In the genomic region with DNA sequence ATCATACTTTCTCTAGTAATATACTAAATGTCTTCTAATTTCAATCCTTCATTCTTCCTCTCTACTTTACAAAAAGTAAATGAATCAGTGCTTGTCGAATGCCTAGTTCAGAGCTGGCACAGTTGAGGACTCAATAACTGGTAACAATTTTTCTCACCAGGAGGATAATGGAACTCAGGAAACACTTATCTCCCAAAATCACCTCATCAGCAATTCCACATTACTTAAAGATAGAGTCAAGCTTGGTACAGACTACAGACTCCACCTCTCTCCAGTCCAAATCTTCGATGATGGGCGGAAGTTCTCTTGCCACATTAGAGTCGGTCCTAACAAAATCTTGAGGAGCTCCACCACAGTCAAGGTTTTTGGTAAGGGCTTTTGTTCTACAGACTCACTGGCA, we compare ENCODE assay signal across 27 cellular contexts. TPM values are rescaled to one million over a fixed set of nuclear protein-coding genes. Genes with fewer than 3 reads are reported as not detected.
DNase-seq lines count a peak whose midpoint lies in the region; ATAC-seq, FAIRE-seq and TF ChIP-seq lines count a peak whose summit lies in the region.
"Had no signal": no experiment of that assay in that cellular context is flagged by ENCODE, and none has a peak within 500 bp of the region (broad histone marks: within the 10 kb centered on the region; RNA-seq: fewer than 3 reads in every experiment).

No MANE protein-coding gene starts in this region.

- H3K27me3 ChIP-seq in Peyer's patch: no peaks in the 10 kb centered on the region
- H3K27me3 ChIP-seq: BLaER1 treated with 17β-estradiol and CSF1 and Interleukin-3, amounts not matched to agents 10 nM and 100 nM; dorsolateral prefrontal cortex had no signal

- H3K4me3 ChIP-seq in Peyer's patch: no peak overlapping the region
- H3K4me3 ChIP-seq: BLaER1 treated with 17β-estradiol and CSF1 and Interleukin-3, amounts not matched to agents 10 nM and 100 nM; dorsolateral prefrontal cortex; GM12878 had no signal

- FAIRE-seq in urothelium cell line (lab: Jason Lieb, UNC): peak; percentile 32
- FAIRE-seq: astrocyte, endothelial cell of umbilical vein, GM12878, H54 had no signal

- H3K9me3 ChIP-seq in Peyer's patch: no peaks in the 10 kb centered on the region

- peaks cover 64% of the 10 kb centered on the region for H3K4me1 Mint-ChIP-seq in activated naive CD4-positive, alpha-beta T cell treated with anti-CD3 and anti-CD28 coated beads, Interleukin-2, amount 10 ng/mL, durations not matched to agents 7 days and 5 days
- H3K4me1 Mint-ChIP-seq in activated CD4-positive, alpha-beta memory T cell treated with anti-CD3 and anti-CD28 coated beads, Interleukin-2, amount 10 ng/mL, durations not matched to agents 7 days and 5 days: peaks cover 68% of the 10 kb centered on the region
- peaks cover 22 to 39% of the 10 kb centered on the region in 2 donors for H3K4me1 Mint-ChIP-seq in effector memory CD8-positive, alpha-beta T cell (ENCODE audit: low read depth in 2 of 2)

- H3K4me1 ChIP-seq in Peyer's patch: no peaks in the 10 kb centered on the region

- peaks cover 76% of the 10 kb centered on the region for H3K36me3 Mint-ChIP-seq in activated naive CD4-positive, alpha-beta T cell treated with anti-CD3 and anti-CD28 coated beads, Interleukin-2, amount 10 ng/mL, durations not matched to agents 7 days and 5 days
- peaks cover 81% of the 10 kb centered on the region for H3K36me3 Mint-ChIP-seq in activated CD4-positive, alpha-beta memory T cell treated with anti-CD3 and anti-CD28 coated beads, Interleukin-2, amount 10 ng/mL, durations not matched to agents 7 days and 5 days (ENCODE audit: low read depth)
- H3K36me3 Mint-ChIP-seq in effector memory CD8-positive, alpha-beta T cell (ENCODE audit: insufficient read depth): peaks cover 32% of the 10 kb centered on the region

- no peak for TF ChIP-seq POLR2A in Peyer's patch (IDR thresholded peaks at IDR 0.05)

- H3K27ac Mint-ChIP-seq in activated naive CD4-positive, alpha-beta T cell treated with anti-CD3 and anti-CD28 coated beads, Interleukin-2, amount 10 ng/mL, durations not matched to agents 7 days and 5 days: peak overlapping the region; percentile 21
- peak overlapping the region; percentile 68 for H3K27ac Mint-ChIP-seq in activated CD4-positive, alpha-beta memory T cell treated with anti-CD3 and anti-CD28 coated beads, Interleukin-2, amount 10 ng/mL, durations not matched to agents 7 days and 5 days
- peak overlapping the region; percentile 52 to 66 for H3K27ac Mint-ChIP-seq in effector memory CD8-positive, alpha-beta T cell

- POLR2A ChIA-PET in activated CD4-positive, alpha-beta memory T cell treated with anti-CD3 and anti-CD28 coated beads, Interleukin-2, amount 10 ng/mL, durations not matched to agents 7 days and 5 days (lab: Charles Lee): interaction anchor here (1.2 to 3.5 kb wide), 7 partner anchors 15 to 400 kb away, joined by 4 to 21 read pairs (median 6); partner anchors contain the start of genes ABHD10 and ZBED2

- H3K4me3 Mint-ChIP-seq in activated naive CD4-positive, alpha-beta T cell treated with anti-CD3 and anti-CD28 coated beads, Interleukin-2, amount 10 ng/mL, durations not matched to agents 7 days and 5 days: no peak overlapping the region
- H3K4me3 Mint-ChIP-seq in activated CD4-positive, alpha-beta memory T cell treated with anti-CD3 and anti-CD28 coated beads, Interleukin-2, amount 10 ng/mL, durations not matched to agents 7 days and 5 days: no peak overlapping the region
- H3K4me3 Mint-ChIP-seq in effector memory CD8-positive, alpha-beta T cell: no peak overlapping the region

- ATAC-seq in effector memory CD8-positive, alpha-beta T cell (replicated peaks): no peak
- ATAC-seq in Right ventricle myocardium inferior: no peak

- H3K27me3 Mint-ChIP-seq in activated naive CD4-positive, alpha-beta T cell treated with anti-CD3 and anti-CD28 coated beads, Interleukin-2, amount 10 ng/mL, durations not matched to agents 7 days and 5 days: no peaks in the 10 kb centered on the region
- no peaks in the 10 kb centered on the region for H3K27me3 Mint-ChIP-seq in activated CD4-positive, alpha-beta memory T cell treated with anti-CD3 and anti-CD28 coated beads, Interleukin-2, amount 10 ng/mL, durations not matched to agents 7 days and 5 days
- H3K27me3 Mint-ChIP-seq in effector memory CD8-positive, alpha-beta T cell: no peaks in the 10 kb centered on the region

- H3K9me3 Mint-ChIP-seq in activated naive CD4-positive, alpha-beta T cell treated with anti-CD3 and anti-CD28 coated beads, Interleukin-2, amount 10 ng/mL, durations not matched to agents 7 days and 5 days: peaks cover 2% of the 10 kb centered on the region
- H3K9me3 Mint-ChIP-seq in activated CD4-positive, alpha-beta memory T cell treated with anti-CD3 and anti-CD28 coated beads, Interleukin-2, amount 10 ng/mL, durations not matched to agents 7 days and 5 days: no peaks in the 10 kb centered on the region
- no peaks in the 10 kb centered on the region for H3K9me3 Mint-ChIP-seq in effector memory CD8-positive, alpha-beta T cell

- H3K36me3 ChIP-seq in Peyer's patch: no peaks in the 10 kb centered on the region

- CTCF ChIA-PET in activated naive CD4-positive, alpha-beta T cell treated with anti-CD3 and anti-CD28 coated beads, Interleukin-2, amount 10 ng/mL, durations not matched to agents 7 days and 5 days (lab: Charles Lee): interaction anchor here (1.1 to 4.4 kb wide), 17 partner anchors 8 to 391 kb away, joined by 3 to 115 read pairs (median 8); no protein-coding TSS in a partner anchor
- CTCF ChIA-PET in activated CD4-positive, alpha-beta memory T cell treated with anti-CD3 and anti-CD28 coated beads, Interleukin-2, amount 10 ng/mL, durations not matched to agents 7 days and 5 days (lab: Charles Lee): interaction anchor here (0.6 to 2.2 kb wide), 17 partner anchors 11 to 435 kb away, joined by 3 to 35 read pairs (median 4); partner anchors contain the start of genes ABHD10 and ZBED2

- H3K27ac ChIP-seq in Peyer's patch: no peak overlapping the region
- H3K27ac ChIP-seq: dorsolateral prefrontal cortex, KMS-11 had no signal

- DNase-seq in activated naive CD4-positive, alpha-beta T cell treated with anti-CD3 and anti-CD28 coated beads, Interleukin-2, amount 10 ng/mL, durations not matched to agents 7 days and 5 days: no peak
- no peak for DNase-seq in activated naive CD4-positive, alpha-beta T cell treated with anti-CD3 and anti-CD28 coated beads, Interleukin-2, amount 50 U/mL, for 16 hours
- DNase-seq in activated CD4-positive, alpha-beta memory T cell treated with anti-CD3 and anti-CD28 coated beads, Interleukin-2, amount 10 ng/mL, durations not matched to agents 7 days and 5 days: no peak
- DNase-seq in effector memory CD8-positive, alpha-beta T cell: no peak
- DNase-seq in urothelium cell line (ENCODE audit: low spot score) (no peak), Right ventricle myocardium inferior (ENCODE audit: missing footprints) (no peak), Peyer's patch (no peak)
- DNase-seq: activated CD4-positive, CD25-positive, alpha-beta regulatory T cell; activated effector memory CD4-positive, alpha-beta T cell treated with Interleukin-2 at 50 U/mL for 16 hours; central memory CD4-positive, alpha-beta T cell; dorsolateral prefrontal cortex; kidney glomerular epithelial cell; NCI-H1417 treated with DMSO at 0.1 percent for 48 hours; NCI-H2081 treated with DMSO at 0.1 percent for 48 hours; NCI-H82; stimulated activated CD8-positive, alpha-beta memory T cell treated with anti-CD3 and anti-CD28 coated beads, Interleukin-4, amount 100 ng/mL, for 48 hours had no signal

- intact Hi-C loops in Right ventricle myocardium inferior (cut with DNase I): loop anchor here (10.0 kb wide), 1 partner anchor 936 kb away; no protein-coding TSS in a partner anchor

- no peak for TF ChIP-seq CTCF in Peyer's patch (IDR thresholded peaks at IDR 0.05)

RNA-seq across cellular contexts. Expression of gene ZBED2, which starts 16.3 kb away (rescaled TPM):
- 10 to 100 TPM; 36.6 to 38.7 TPM for total RNA-seq in activated CD4-positive, alpha-beta memory T cell treated with anti-CD3 and anti-CD28 coated beads, Interleukin-2, amount 10 ng/mL, durations not matched to agents 7 days and 5 days
- total RNA-seq in Right ventricle myocardium inferior: not detected
- total RNA-seq in Peyer's patch: not detected
- total RNA-seq: endothelial cell of umbilical vein, HT-29, lung microvascular endothelial cell, pulmonary artery endothelial cell, ureter had no signal

RNA-seq across cellular contexts. Expression of gene CD96, which starts 36.9 kb away (rescaled TPM):
- 100 to 1,000 TPM; 323 to 338 TPM for total RNA-seq in activated CD4-positive, alpha-beta memory T cell treated with anti-CD3 and anti-CD28 coated beads, Interleukin-2, amount 10 ng/mL, durations not matched to agents 7 days and 5 days
- total RNA-seq in Right ventricle myocardium inferior: 0.35 TPM
- 10 to 100 TPM in 3 of 4 donors, 1 to 10 TPM in 1; 4.3 to 15.7 (median 11.3) TPM for total RNA-seq in Peyer's patch
- total RNA-seq: endothelial cell of umbilical vein, glomerular endothelial cell, HT-29, lung microvascular endothelial cell, pulmonary artery endothelial cell had no signal

Comparison
In these comparisons a context has a peak if more than half of its experiments do, and no peak if none do; other contexts are left out.
1. RNA of gene ZBED2, which starts 16.3 kb away (total RNA-seq): 36.6 to 38.7 TPM in activated CD4-positive, alpha-beta memory T cell treated with anti-CD3 and anti-CD28 coated beads, Interleukin-2, amount 10 ng/mL, durations not matched to agents 7 days and 5 days; not detected in Right ventricle myocardium inferior (single experiment) and not detected in Peyer's patch; every median in the first group is over 10 times any median in the second.
2. RNA of gene CD96, which starts 36.9 kb away (total RNA-seq): 323 to 338 TPM in activated CD4-positive, alpha-beta memory T cell treated with anti-CD3 and anti-CD28 coated beads, Interleukin-2, amount 10 ng/mL, durations not matched to agents 7 days and 5 days; 4.3 to 15.7 TPM in Peyer's patch and 0.35 TPM in Right ventricle myocardium inferior (single experiment); every median in the first group is over 10 times any median in the second.
3. Peak in every context shown above with its lines, with median percentiles within 50 percentile points of each other: H3K27ac Mint-ChIP-seq.